16 cellular contexts compared by ENCODE assay signal in genomic region chr7:84912537-84912936, GRCh38.
DNase-seq lines count a peak whose midpoint lies in the region; ATAC-seq, FAIRE-seq and TF ChIP-seq lines count a peak whose summit lies in the region.
"Had no signal": no experiment of that assay in that cellular context is flagged by ENCODE, and none has a peak within 500 bp of the region (broad histone marks: within the 10 kb centered on the region; RNA-seq: fewer than 3 reads in every experiment).

No MANE protein-coding gene starts in this region.

- H3K36me3 Mint-ChIP-seq in chondrocyte (ENCODE audit: low read depth), result no peaks in the 10 kb centered on the region
- H3K36me3 Mint-ChIP-seq: CD4-positive, alpha-beta memory T cell had no signal

- H3K4me3 ChIP-seq in HUES48 (ENCODE audit: low read depth, low read length), result no peak overlapping the region
- H3K4me3 ChIP-seq in iPS-18a (ENCODE audit: low read length), result no peak overlapping the region
- H3K4me3 ChIP-seq: A549 had no signal

- peaks cover 33% of the 10 kb centered on the region for H3K4me1 ChIP-seq in HUES48 (ENCODE audit: control insufficient read depth, insufficient read depth, low read length)
- H3K4me1 ChIP-seq in iPS-18a (ENCODE audit: control insufficient read depth, low read depth, low read length), result peaks cover 25% of the 10 kb centered on the region
- H3K4me1 ChIP-seq: BE2C had no signal

- DNase-seq in RCC 7860 (ENCODE audit: low spot score) (no peak), RPMI8226 (no peak), chondrocyte (ENCODE audit: low spot score) (no peak)
- DNase-seq: BE2C; CD4-positive, alpha-beta memory T cell; DMS79 treated with DMSO at 0.1 percent for 48 hours; GDM1; H7; KG1 had no signal

- H3K27me3 ChIP-seq in HUES48 (ENCODE audit: control insufficient read depth, insufficient read depth, low read length), result no peaks in the 10 kb centered on the region
- H3K27me3 ChIP-seq in iPS-18a (ENCODE audit: control insufficient read depth, insufficient read depth, low read length), result no peaks in the 10 kb centered on the region
- H3K27me3 ChIP-seq: BE2C had no signal

- no peak overlapping the region for H3K27ac Mint-ChIP-seq in chondrocyte (ENCODE audit: unreplicated experiment)
- H3K27ac Mint-ChIP-seq: CD4-positive, alpha-beta memory T cell had no signal

- no peaks in the 10 kb centered on the region for H3K27me3 Mint-ChIP-seq in chondrocyte (ENCODE audit: low read depth)
- H3K27me3 Mint-ChIP-seq: CD4-positive, alpha-beta memory T cell had no signal

- H3K27ac ChIP-seq in HUES48 (ENCODE audit: low read depth, low read length) (peak overlapping the region; percentile 86), iPS-18a (ENCODE audit: low read length) (peak overlapping the region; percentile 74)
- H3K27ac ChIP-seq: C4-2B had no signal

- H3K9ac ChIP-seq in HUES48 (ENCODE audit: low read depth, low read length) (0 out of 2 replicates have a peak overlapping the region, but pooled peaks have one; percentile 25), iPS-18a (ENCODE audit: low read length) (no peak overlapping the region)

- H3K4me3 Mint-ChIP-seq in chondrocyte (ENCODE audit: unreplicated experiment), result no peak overlapping the region
- H3K4me3 Mint-ChIP-seq: CD4-positive, alpha-beta memory T cell had no signal

- no peaks in the 10 kb centered on the region for H3K4me1 Mint-ChIP-seq in chondrocyte (ENCODE audit: low read depth)
- H3K4me1 Mint-ChIP-seq: CD4-positive, alpha-beta memory T cell had no signal

- TF ChIP-seq CTCF in chondrocyte (IDR thresholded peaks at IDR 0.05), result no peak

- no peaks in the 10 kb centered on the region for H3K9me3 Mint-ChIP-seq in chondrocyte (ENCODE audit: low read depth)

- peak; percentile 40 for FAIRE-seq in RCC 7860 (lab: Jason Lieb, UNC)
- FAIRE-seq: A549, GM12892, GM19239 had no signal

- no peaks in the 10 kb centered on the region for H3K9me3 ChIP-seq in HUES48 (ENCODE audit: control insufficient read depth, insufficient read depth, low read length)
- H3K9me3 ChIP-seq in iPS-18a (ENCODE audit: control insufficient read depth, low read depth, low read length), result no peaks in the 10 kb centered on the region
- H3K9me3 ChIP-seq: A549, BE2C had no signal

- ATAC-seq in GM19395 (IDR thresholded peaks at IDR 0.05; ENCODE audit: unreplicated experiment), result no peak
- ATAC-seq: A549 had no signal

- no peaks in the 10 kb centered on the region for H3K36me3 ChIP-seq in HUES48 (ENCODE audit: control insufficient read depth, insufficient read depth, low read length)
- H3K36me3 ChIP-seq in iPS-18a (ENCODE audit: control insufficient read depth, low read depth, low read length), result no peaks in the 10 kb centered on the region
- H3K36me3 ChIP-seq: BE2C had no signal
